In the genomic region with DNA sequence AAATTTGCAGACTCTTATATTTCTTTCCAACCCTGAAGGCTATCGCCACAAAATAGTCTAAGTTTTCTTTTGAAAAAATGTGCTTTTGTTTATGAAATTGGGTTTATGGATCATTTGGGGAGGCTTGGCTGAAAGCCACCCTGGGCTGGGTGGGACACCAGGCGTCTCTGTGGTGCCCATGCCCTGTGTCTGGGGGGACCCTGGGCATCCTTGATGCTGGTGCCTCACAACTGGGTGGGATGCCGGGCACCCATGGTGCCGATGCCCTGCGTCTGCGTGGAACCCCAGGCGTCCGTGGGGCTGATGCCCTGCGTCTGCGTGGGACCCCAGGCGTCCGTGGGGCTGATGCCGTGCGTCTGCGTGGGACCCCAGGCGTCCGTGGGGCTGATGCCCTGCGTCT, we compare ENCODE assay signal across 1 cellular context.
TF ChIP-seq lines count a peak whose summit lies in the region.

No MANE protein-coding gene starts in this region.

TF ChIP-seq in H1, 55 proteins besides CTCF, POLR2A, EP300 and RAD21 (continued from another document):
- TF ChIP-seq SP1 (IDR thresholded peaks at IDR 0.05; ENCODE audit: low read depth, low read length) = no peak
- TF ChIP-seq HDAC2 (IDR thresholded peaks at IDR 0.05; ENCODE audit: borderline replicate concordance in 1 of 2, low read depth in 2 of 2, low read length in 2 of 2) = no peak
- TF ChIP-seq MAFK (IDR thresholded peaks at IDR 0.05; ENCODE audit: low read depth, low read length) = no peak
- TF ChIP-seq, protein P1, sequence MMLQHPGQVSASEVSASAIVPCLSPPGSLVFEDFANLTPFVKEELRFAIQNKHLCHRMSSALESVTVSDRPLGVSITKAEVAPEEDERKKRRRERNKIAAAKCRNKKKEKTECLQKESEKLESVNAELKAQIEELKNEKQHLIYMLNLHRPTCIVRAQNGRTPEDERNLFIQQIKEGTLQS (IDR thresholded peaks at IDR 0.05; ENCODE audit: insufficient read depth, low read depth, low read length) = no peak
- TF ChIP-seq SP4 (IDR thresholded peaks at IDR 0.05; ENCODE audit: low read length) = no peak
- no peak for TF ChIP-seq ASH2L (IDR thresholded peaks at IDR 0.05; ENCODE audit: low read length)
- TF ChIP-seq BACH1 (IDR thresholded peaks at IDR 0.05; ENCODE audit: low read length) = no peak
- no peak for TF ChIP-seq SIX5 (IDR thresholded peaks at IDR 0.05; ENCODE audit: low read depth, low read length)
- TF ChIP-seq KDM5A (IDR thresholded peaks at IDR 0.05; ENCODE audit: low read length) = no peak
- no peak for TF ChIP-seq SIN3A (conservative IDR thresholded peaks at IDR 0.05 in 1 of 2, IDR thresholded peaks at IDR 0.05 in 1 of 2; ENCODE audit: low read depth in 1 of 2, low read length in 2 of 2)
- TF ChIP-seq CBX5 (IDR thresholded peaks at IDR 0.05; ENCODE audit: low read depth, low read length) = no peak
- TF ChIP-seq RBBP5 (IDR thresholded peaks at IDR 0.05; ENCODE audit: borderline replicate concordance, low read depth, low read length) = no peak
- no peak for TF ChIP-seq FOSL1 (IDR thresholded peaks at IDR 0.05; ENCODE audit: insufficient read depth, low read depth, low read length)
TF ChIP-seq in H1: peak in this region for 0.
